ENCODE assay signal across 14 cellular contexts in the genomic region with DNA sequence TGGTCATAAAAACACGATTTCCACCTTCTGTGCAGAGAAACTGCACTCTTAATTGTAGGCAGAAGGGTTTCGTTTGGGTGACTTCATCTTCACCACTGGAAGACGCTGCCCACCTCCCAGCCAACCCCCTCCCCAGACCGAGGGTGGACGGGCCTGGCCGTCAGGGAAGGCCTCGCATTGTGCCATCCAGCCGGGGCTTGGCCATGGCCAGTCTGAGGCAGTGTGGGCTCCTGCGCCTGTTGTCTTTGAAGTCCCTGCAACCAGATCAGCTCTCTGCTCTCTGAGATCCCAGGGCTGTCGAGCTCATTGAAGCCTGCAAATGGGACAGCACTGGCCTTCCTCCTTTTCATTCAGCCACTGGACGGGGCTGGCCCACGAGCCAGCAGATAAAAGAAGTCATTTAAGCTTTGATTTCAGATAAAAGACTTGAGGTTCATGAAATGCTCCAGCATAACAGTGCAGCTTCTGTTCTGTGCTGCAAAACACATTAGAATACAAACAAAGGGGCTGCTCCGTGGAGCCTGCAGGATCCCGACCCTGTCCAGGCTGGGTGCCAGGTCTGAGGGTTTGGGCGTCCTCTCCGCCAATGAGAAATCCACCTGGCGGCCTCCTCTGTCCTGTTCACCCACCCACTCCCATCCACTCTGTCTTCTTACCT.
DNase-seq lines count a peak whose midpoint lies in the region; ATAC-seq and TF ChIP-seq lines count a peak whose summit lies in the region.
"Had no signal": no experiment of that assay in that cellular context is flagged by ENCODE, and none has a peak within 500 bp of the region (broad histone marks: within the 10 kb centered on the region; RNA-seq: fewer than 3 reads in every experiment).

No MANE protein-coding gene starts in this region.

- no peak for TF ChIP-seq EP300 in sigmoid colon (IDR thresholded peaks at IDR 0.05)
- no peak for TF ChIP-seq EP300 in transverse colon (IDR thresholded peaks at IDR 0.05; ENCODE audit: low read depth)

- peak overlapping the region; percentile 38 for H3K27ac Mint-ChIP-seq in activated CD4-positive, alpha-beta T cell treated with anti-CD3 and anti-CD28 coated beads, Interleukin-2, amount 10 ng/mL, durations not matched to agents 7 days and 5 days
- H3K27ac Mint-ChIP-seq: HFFc6 had no signal

- H2AFZ ChIP-seq in mesenchymal stem cell (ENCODE audit: low read depth, low read length) = no peak overlapping the region

- ATAC-seq in HG02970 (IDR thresholded peaks at IDR 0.05; ENCODE audit: low FRiP score, unreplicated experiment) = no peak

- H3K4me1 ChIP-seq in sigmoid colon = peaks cover 0 to 55% (median 35%) of the 10 kb centered on the region in 4 donors
- peaks cover 0 to 11% (median 5%) of the 10 kb centered on the region in 4 donors for H3K4me1 ChIP-seq in transverse colon
- H3K4me1 ChIP-seq in mesenchymal stem cell (ENCODE audit: control insufficient read depth, insufficient read depth, low read depth, low read length) = peaks cover 2% of the 10 kb centered on the region

- H4K8ac ChIP-seq in mesenchymal stem cell (ENCODE audit: low read length) = no peak overlapping the region

- TF ChIP-seq CTCF in sigmoid colon (IDR thresholded peaks at IDR 0.05) (no peak), transverse colon (IDR thresholded peaks at IDR 0.05) (no peak)

- no peak overlapping the region for H3K9ac ChIP-seq in mesenchymal stem cell (ENCODE audit: low read length)

- H3K4ac ChIP-seq in mesenchymal stem cell (ENCODE audit: low read depth in 1 of 2, low read length in 2 of 2) = no peak overlapping the region

- CTCF ChIA-PET in activated CD4-positive, alpha-beta T cell treated with anti-CD3 and anti-CD28 coated beads, Interleukin-2, amount 10 ng/mL, durations not matched to agents 7 days and 5 days (lab: Charles Lee) = no interaction called here

- H2AK5ac ChIP-seq in mesenchymal stem cell (ENCODE audit: low read length, severe bottlenecking) = no peak overlapping the region

- TF ChIP-seq POLR2A in sigmoid colon (IDR thresholded peaks at IDR 0.05) (no peak), transverse colon (IDR thresholded peaks at IDR 0.05) (no peak)

- H3K27ac ChIP-seq in sigmoid colon = peak overlapping the region in 3 of 4 donors; percentile 13 to 57 (median 41)
- H3K27ac ChIP-seq in transverse colon = no peak overlapping the region
- H3K27ac ChIP-seq in mesenchymal stem cell (ENCODE audit: low read length, poor library complexity, severe bottlenecking) = no peak overlapping the region
- H3K27ac ChIP-seq: epithelial cell of prostate, suprapubic skin had no signal

- H2BK5ac ChIP-seq in mesenchymal stem cell (ENCODE audit: low read depth, low read length, poor library complexity, severe bottlenecking) = no peak overlapping the region

- no peak overlapping the region for H3K4me2 ChIP-seq in mesenchymal stem cell (ENCODE audit: low read length, poor library complexity, severe bottlenecking)

- in situ Hi-C loops in transverse colon (cut with MboI; ENCODE audit: low pct_ligation_motif_present in 1 of 4, low pct_unique_long_range_greater_than_20kb in 1 of 4, low sequenced_read_pairs in 3 of 4) = no loop called here

- no peak overlapping the region for H3K23ac ChIP-seq in mesenchymal stem cell (ENCODE audit: low read length in 2 of 2)

- H3K9me3 ChIP-seq in sigmoid colon (no peaks in the 10 kb centered on the region), transverse colon (no peaks in the 10 kb centered on the region), mesenchymal stem cell (ENCODE audit: control insufficient read depth, low read length) (no peaks in the 10 kb centered on the region)
- H3K9me3 ChIP-seq: suprapubic skin had no signal

- DNase-seq in activated CD4-positive, alpha-beta T cell treated with anti-CD3 and anti-CD28 coated beads, Interleukin-2, amount 10 ng/mL, durations not matched to agents 7 days and 5 days = no peak
- DNase-seq in activated CD4-positive, alpha-beta T cell treated with anti-CD3 and anti-CD28 coated beads for 1 hour = no peak
- peak; percentile 58 for DNase-seq in NCI-H345 treated with DMSO at 0.1 percent for 48 hours (lab: John Stamatoyannopoulos, UW; ENCODE audit: unreplicated experiment)
- peak; percentile 67 for DNase-seq in cardiac septum (ENCODE audit: low spot score)
- no peak for DNase-seq in sigmoid colon
- no peak for DNase-seq in transverse colon
- DNase-seq in mesenchymal stem cell = no peak
- DNase-seq: activated CD4-positive, alpha-beta T cell treated with anti-CD3 and anti-CD28 coated beads, Interleukin-2, amount 50 U/mL, for 4 hours; HFFc6; NCI-H187 treated with DMSO at 0.1 percent for 48 hours; stimulated activated CD4-positive, alpha-beta T cell treated with anti-CD3 and anti-CD28 coated beads, Interleukin-4, amount 100 ng/mL, for 4 hours had no signal

- POLR2A ChIA-PET in activated CD4-positive, alpha-beta T cell treated with anti-CD3 and anti-CD28 coated beads, Interleukin-2, amount 10 ng/mL, durations not matched to agents 7 days and 5 days (lab: Charles Lee) = no interaction called here

- H3K14ac ChIP-seq in mesenchymal stem cell (ENCODE audit: low read length in 2 of 2) = no peak overlapping the region

- H3K27me3 ChIP-seq in sigmoid colon (no peaks in the 10 kb centered on the region), transverse colon (no peaks in the 10 kb centered on the region), mesenchymal stem cell (ENCODE audit: control insufficient read depth in 1 of 2, insufficient read depth in 1 of 2, low read length in 2 of 2) (peaks cover 0 to 10% of the 10 kb centered on the region in 2 experiments)
- H3K27me3 ChIP-seq: suprapubic skin had no signal

- H3K4me3 Mint-ChIP-seq in activated CD4-positive, alpha-beta T cell treated with anti-CD3 and anti-CD28 coated beads, Interleukin-2, amount 10 ng/mL, durations not matched to agents 7 days and 5 days = no peak overlapping the region
- H3K4me3 Mint-ChIP-seq: HFFc6 had no signal

- no peaks in the 10 kb centered on the region for H3K36me3 ChIP-seq in sigmoid colon
- no peaks in the 10 kb centered on the region for H3K36me3 ChIP-seq in transverse colon
- no peaks in the 10 kb centered on the region for H3K36me3 ChIP-seq in mesenchymal stem cell (ENCODE audit: control insufficient read depth in 1 of 2, insufficient read depth in 2 of 2, low read depth in 1 of 2, low read length in 2 of 2)
- H3K36me3 ChIP-seq: suprapubic skin had no signal

- no peak overlapping the region for H2BK15ac ChIP-seq in mesenchymal stem cell (ENCODE audit: low read depth, poor library complexity, severe bottlenecking)

- no peaks in the 10 kb centered on the region for H3K27me3 Mint-ChIP-seq in activated CD4-positive, alpha-beta T cell treated with anti-CD3 and anti-CD28 coated beads, Interleukin-2, amount 10 ng/mL, durations not matched to agents 7 days and 5 days

- H3K36me3 Mint-ChIP-seq in activated CD4-positive, alpha-beta T cell treated with anti-CD3 and anti-CD28 coated beads, Interleukin-2, amount 10 ng/mL, durations not matched to agents 7 days and 5 days (ENCODE audit: low read depth) = peaks cover 67% of the 10 kb centered on the region

- H3K9me3 Mint-ChIP-seq in activated CD4-positive, alpha-beta T cell treated with anti-CD3 and anti-CD28 coated beads, Interleukin-2, amount 10 ng/mL, durations not matched to agents 7 days and 5 days = peaks cover 10% of the 10 kb centered on the region

- no peak overlapping the region for H3K18ac ChIP-seq in mesenchymal stem cell (ENCODE audit: low read depth in 1 of 2, low read length in 2 of 2)

- H3K4me3 ChIP-seq in sigmoid colon = no peak overlapping the region
- no peak overlapping the region for H3K4me3 ChIP-seq in transverse colon
- no peak overlapping the region for H3K4me3 ChIP-seq in mesenchymal stem cell (ENCODE audit: insufficient read depth in 1 of 2, low read depth in 1 of 2, low read length in 2 of 2)
- H3K4me3 ChIP-seq: suprapubic skin had no signal

- 71 to 73% methylated on average over 17 of the region's 17 CpGs for WGBS in sigmoid colon, 2 donors
- 75 to 80% methylated on average over 1 to 17 of the region's 17 CpGs for WGBS in transverse colon (ENCODE audit: low coverage in 1 of 2), 2 donors
- WGBS in mesenchymal stem cell = 61% methylated on average over 17 of the region's 17 CpGs

- intact Hi-C loops in cardiac septum (cut with DNase I) = no loop called here
- intact Hi-C loops in sigmoid colon (cut with DNase I) = no loop called here
- intact Hi-C loops in transverse colon (cut with DNase I; ENCODE audit: low total_unique reads) = no loop called here

- no peak overlapping the region for H4K91ac ChIP-seq in mesenchymal stem cell (ENCODE audit: low read length)

- no peak overlapping the region for H2BK120ac ChIP-seq in mesenchymal stem cell (ENCODE audit: low read depth, low read length)

- no peak overlapping the region for H2BK12ac ChIP-seq in mesenchymal stem cell (ENCODE audit: low read length in 2 of 2)

- H3K79me1 ChIP-seq in mesenchymal stem cell (replicated peaks; ENCODE audit: low read length, poor library complexity, severe bottlenecking) = no peaks in the 10 kb centered on the region

- H3K4me1 Mint-ChIP-seq in activated CD4-positive, alpha-beta T cell treated with anti-CD3 and anti-CD28 coated beads, Interleukin-2, amount 10 ng/mL, durations not matched to agents 7 days and 5 days = peaks cover 51% of the 10 kb centered on the region

Comparison
In these comparisons a context has a peak if more than half of its experiments do, and no peak if none do; other contexts are left out.
1. DNase-seq: peak in NCI-H345 treated with DMSO at 0.1 percent for 48 hours (single experiment) and cardiac septum (single experiment); none in activated CD4-positive, alpha-beta T cell treated with anti-CD3 and anti-CD28 coated beads, Interleukin-2, amount 10 ng/mL, durations not matched to agents 7 days and 5 days (single experiment), activated CD4-positive, alpha-beta T cell treated with anti-CD3 and anti-CD28 coated beads for 1 hour (single experiment), sigmoid colon (single experiment), transverse colon (single experiment) and mesenchymal stem cell (single experiment).
2. H3K27ac ChIP-seq: peak in sigmoid colon (3 of 4); none in transverse colon (0 of 4) and mesenchymal stem cell (single experiment).